8 cellular contexts compared by ENCODE assay signal in genomic region chr2:85998071-85998991, GRCh38.
A peak's percentile ranks its signal among the peaks of the same experiment; 100 is the strongest.
DNase-seq lines count a peak whose midpoint lies in the region; ATAC-seq, FAIRE-seq and TF ChIP-seq lines count a peak whose summit lies in the region.

No MANE protein-coding gene starts in this region.

- intact Hi-C loops in activated naive CD4-positive, alpha-beta T cell treated with anti-CD3 and anti-CD28 coated beads for 36 hours (cut with micrococcal nuclease), result no loop called here
- intact Hi-C loops in K562 (cut with micrococcal nuclease), result loop anchor here (10.0 kb wide), 1 partner anchor 114 kb away; the partner anchor contains the start of gene ST3GAL5

- no peak overlapping the region for H3K4me3 Mint-ChIP-seq in activated naive CD4-positive, alpha-beta T cell treated with anti-CD3 and anti-CD28 coated beads for 36 hours

- H3K36me3 ChIP-seq in K562 (ENCODE audit: control insufficient read depth, insufficient read depth, low read length) (no peaks in the 10 kb centered on the region), mesendoderm (ENCODE audit: control insufficient read depth, insufficient read depth, low read length) (no peaks in the 10 kb centered on the region), urinary bladder (ENCODE audit: insufficient read depth) (no peaks in the 10 kb centered on the region)

- TF ChIP-seq EP300 in K562 (IDR thresholded peaks at IDR 0.05; ENCODE audit: low read length), result no peak

- H2BK5ac ChIP-seq in mesendoderm (ENCODE audit: low read length), result peak overlapping the region; percentile 2

- H2BK15ac ChIP-seq in mesendoderm (replicated peaks; ENCODE audit: low read depth), result peak overlapping the region; percentile 4

- H3K23ac ChIP-seq in mesendoderm (ENCODE audit: low read length), result no peak overlapping the region

- POLR2A ChIA-PET in K562 (lab: Yijun Ruan, JAX), result interaction anchor here (2.3 kb wide), 1 partner anchor 9 kb away, joined by 15 read pairs; no protein-coding TSS in a partner anchor

- H3K4me1 ChIP-seq in K562 (replicated peaks in 1 of 2; ENCODE audit: control insufficient read depth in 2 of 2, insufficient read depth in 2 of 2, low read length in 2 of 2) (peaks cover 70 to 92% of the 10 kb centered on the region in 2 experiments), mesendoderm (ENCODE audit: control insufficient read depth, low read depth, low read length) (peaks cover 10% of the 10 kb centered on the region), urinary bladder (ENCODE audit: insufficient read depth) (peaks cover 1% of the 10 kb centered on the region)

- peak overlapping the region; percentile 32 to 62; a peak in 3 of 4 replicates for H3K9ac ChIP-seq in K562 (ENCODE audit: insufficient read depth in 1 of 2, low read depth in 2 of 2, low read length in 2 of 2)
- no peak overlapping the region for H3K9ac ChIP-seq in mesendoderm (ENCODE audit: low read length)

- BruUV-seq in K562 (replicated peaks; lab: Mats Ljungman, UMichigan), result no TSS peak

- H3K4me2 ChIP-seq in K562 (ENCODE audit: insufficient read depth, low read length) (peak overlapping the region; percentile 30; the same call in 1 of the 2 replicates), mesendoderm (ENCODE audit: low read length) (no peak overlapping the region)

- CTCF ChIA-PET in activated naive CD4-positive, alpha-beta T cell treated with anti-CD3 and anti-CD28 coated beads for 36 hours (lab: Charles Lee), result no interaction called here
- CTCF ChIA-PET in K562 (lab: Yijun Ruan, JAX; ENCODE audit: low intra/inter-chr PET ratio), result no interaction called here

- TF ChIP-seq POLR2A in K562 (conservative IDR thresholded peaks at IDR 0.05), result no peak

- H3K79me1 ChIP-seq in mesendoderm (ENCODE audit: low read length), result no peaks in the 10 kb centered on the region

- in situ Hi-C loops in K562 (cut with MboI), result no loop called here

- H4K8ac ChIP-seq in mesendoderm (ENCODE audit: low read depth, low read length), result peak overlapping the region; percentile 17

- no peak for DNase-seq in activated naive CD4-positive, alpha-beta T cell treated with anti-CD3 and anti-CD28 coated beads for 36 hours
- DNase-seq in activated naive CD4-positive, alpha-beta T cell treated with Interleukin-2 at 50 U/mL for 16 hours, result no peak
- DNase-seq in K562 (ENCODE audit: extremely low read depth in 1 of 4, low spot score in 3 of 4), result peak in 2 of 4 experiments; percentile 29 to 51
- DNase-seq in mesendoderm, result peak; percentile 84
- DNase-seq in GOT3 (lab: John Stamatoyannopoulos, UW), result no peak
- DNase-seq in NCI-H2171 treated with DMSO at 0.1 percent for 48 hours (lab: John Stamatoyannopoulos, UW), result no peak

- peaks cover 58% of the 10 kb centered on the region for H3K4me1 Mint-ChIP-seq in activated naive CD4-positive, alpha-beta T cell treated with anti-CD3 and anti-CD28 coated beads for 36 hours (ENCODE audit: low read depth)

- H2AK5ac ChIP-seq in mesendoderm (ENCODE audit: low read length), result no peak overlapping the region

- no peak overlapping the region for H2BK120ac ChIP-seq in mesendoderm (ENCODE audit: low read depth, low read length)

- H3K36me3 Mint-ChIP-seq in activated naive CD4-positive, alpha-beta T cell treated with anti-CD3 and anti-CD28 coated beads for 36 hours (ENCODE audit: low read depth), result no peaks in the 10 kb centered on the region

- no peak for TF ChIP-seq CTCF in K562 (IDR thresholded peaks at IDR 0.05 in 2 of 3, conservative IDR thresholded peaks at IDR 0.05 in 1 of 3; ENCODE audit: insufficient read depth in 2 of 3, low read depth in 1 of 3, low read length in 3 of 3)

- peaks cover 3% of the 10 kb centered on the region for H3K9me1 ChIP-seq in K562 (ENCODE audit: control insufficient read depth, insufficient read depth, low read length)

- no peak for TF ChIP-seq RAD21 in K562 (CRISPR knock-in tag; conservative IDR thresholded peaks at IDR 0.05 in 1 of 2, IDR thresholded peaks at IDR 0.05 in 1 of 2)

- peak overlapping the region; percentile 33 for H3K18ac ChIP-seq in mesendoderm (ENCODE audit: low read length)

- no peak for ATAC-seq in K562
- ATAC-seq in GM19328 (IDR thresholded peaks at IDR 0.05; ENCODE audit: unreplicated experiment), result no peak

- H4K5ac ChIP-seq in mesendoderm (ENCODE audit: low read length), result no peak overlapping the region

- peak overlapping the region; percentile 30 for H3K27ac Mint-ChIP-seq in activated naive CD4-positive, alpha-beta T cell treated with anti-CD3 and anti-CD28 coated beads for 36 hours

- H3K27ac ChIP-seq in K562 (ENCODE audit: extremely low read depth, low read depth, low read length) (peak overlapping the region; percentile 46), mesendoderm (ENCODE audit: low read depth, low read length) (peak overlapping the region; percentile 42), urinary bladder (ENCODE audit: low read depth) (peak overlapping the region; percentile 83)

- peak overlapping the region; percentile 78 for H2AFZ ChIP-seq in K562 (ENCODE audit: low read depth, low read length)

- no peaks in the 10 kb centered on the region for H3K27me3 Mint-ChIP-seq in activated naive CD4-positive, alpha-beta T cell treated with anti-CD3 and anti-CD28 coated beads for 36 hours (ENCODE audit: low read depth)

- no peaks in the 10 kb centered on the region for H3K9me3 ChIP-seq in K562 (replicated peaks; ENCODE audit: control insufficient read depth, insufficient read depth, low read depth, low read length)

- H3K56ac ChIP-seq in mesendoderm (ENCODE audit: low read length), result peak overlapping the region; percentile 54

- H4K20me1 ChIP-seq in K562 (replicated peaks; ENCODE audit: control insufficient read depth, insufficient read depth, low read length), result no peaks in the 10 kb centered on the region

- whole genome bisulfite sequencing in K562 (ENCODE audit: insufficient coverage, low coverage, missing lambda C conversion rate), result 37% methylated on average over 15 of the region's 18 CpGs
- WGBS in mesendoderm (ENCODE audit: extremely low coverage, insufficient coverage, low lambda C conversion rate), result no CpG with 5 or more reads among the region's 18 CpGs
- WGBS in urinary bladder, result 31% methylated on average over 18 of the region's 18 CpGs

- FAIRE-seq in K562 (lab: Jason Lieb, UNC), result no peak

- H3K79me2 ChIP-seq in K562 (ENCODE audit: control insufficient read depth, insufficient read depth, low read length) (no peaks in the 10 kb centered on the region), mesendoderm (ENCODE audit: control insufficient read depth, insufficient read depth, low read length) (no peaks in the 10 kb centered on the region)

- H3K9me3 Mint-ChIP-seq in activated naive CD4-positive, alpha-beta T cell treated with anti-CD3 and anti-CD28 coated beads for 36 hours, result no peaks in the 10 kb centered on the region

- H3K4ac ChIP-seq in mesendoderm (ENCODE audit: low read depth, low read length), result peak overlapping the region; percentile 56

- no peak overlapping the region for H3K4me3 ChIP-seq in K562
- no peak overlapping the region for H3K4me3 ChIP-seq in mesendoderm (ENCODE audit: low read length)
- no peak overlapping the region for H3K4me3 ChIP-seq in urinary bladder (ENCODE audit: low read depth, low read length)

- H3K27me3 ChIP-seq in K562 (ENCODE audit: control insufficient read depth in 2 of 2, insufficient read depth in 2 of 2, low read length in 2 of 2) (no peaks in the 10 kb centered on the region), mesendoderm (ENCODE audit: insufficient read depth, low read length, poor library complexity) (no peaks in the 10 kb centered on the region)

TF ChIP-seq in K562, 482 proteins besides CTCF, POLR2A, EP300 and RAD21 (continues in another document):
- TF ChIP-seq, protein P1, sequence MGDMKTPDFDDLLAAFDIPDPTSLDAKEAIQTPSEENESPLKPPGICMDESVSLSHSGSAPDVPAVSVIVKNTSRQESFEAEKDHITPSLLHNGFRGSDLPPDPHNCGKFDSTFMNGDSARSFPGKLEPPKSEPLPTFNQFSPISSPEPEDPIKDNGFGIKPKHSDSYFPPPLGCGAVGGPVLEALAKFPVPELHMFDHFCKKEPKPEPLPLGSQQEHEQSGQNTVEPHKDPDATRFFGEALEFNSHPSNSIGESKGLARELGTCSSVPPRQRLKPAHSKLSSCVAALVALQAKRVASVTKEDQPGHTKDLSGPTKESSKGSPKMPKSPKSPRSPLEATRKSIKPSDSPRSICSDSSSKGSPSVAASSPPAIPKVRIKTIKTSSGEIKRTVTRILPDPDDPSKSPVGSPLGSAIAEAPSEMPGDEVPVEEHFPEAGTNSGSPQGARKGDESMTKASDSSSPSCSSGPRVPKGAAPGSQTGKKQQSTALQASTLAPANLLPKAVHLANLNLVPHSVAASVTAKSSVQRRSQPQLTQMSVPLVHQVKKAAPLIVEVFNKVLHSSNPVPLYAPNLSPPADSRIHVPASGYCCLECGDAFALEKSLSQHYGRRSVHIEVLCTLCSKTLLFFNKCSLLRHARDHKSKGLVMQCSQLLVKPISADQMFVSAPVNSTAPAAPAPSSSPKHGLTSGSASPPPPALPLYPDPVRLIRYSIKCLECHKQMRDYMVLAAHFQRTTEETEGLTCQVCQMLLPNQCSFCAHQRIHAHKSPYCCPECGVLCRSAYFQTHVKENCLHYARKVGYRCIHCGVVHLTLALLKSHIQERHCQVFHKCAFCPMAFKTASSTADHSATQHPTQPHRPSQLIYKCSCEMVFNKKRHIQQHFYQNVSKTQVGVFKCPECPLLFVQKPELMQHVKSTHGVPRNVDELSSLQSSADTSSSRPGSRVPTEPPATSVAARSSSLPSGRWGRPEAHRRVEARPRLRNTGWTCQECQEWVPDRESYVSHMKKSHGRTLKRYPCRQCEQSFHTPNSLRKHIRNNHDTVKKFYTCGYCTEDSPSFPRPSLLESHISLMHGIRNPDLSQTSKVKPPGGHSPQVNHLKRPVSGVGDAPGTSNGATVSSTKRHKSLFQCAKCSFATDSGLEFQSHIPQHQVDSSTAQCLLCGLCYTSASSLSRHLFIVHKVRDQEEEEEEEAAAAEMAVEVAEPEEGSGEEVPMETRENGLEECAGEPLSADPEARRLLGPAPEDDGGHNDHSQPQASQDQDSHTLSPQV (IDR thresholded peaks at IDR 0.05), result peak; percentile 75
- peak; percentile 46; the same call in 1 of the 2 replicates for TF ChIP-seq ESRRA (IDR thresholded peaks at IDR 0.05; ENCODE audit: borderline replicate concordance, low read depth)
